In genomic region chr17:416293-417206, GRCh38 we compare ENCODE assay signal across 8 cellular contexts. TPM values are rescaled to one million over a fixed set of nuclear protein-coding genes. Genes with fewer than 3 reads are reported as not detected.
DNase-seq lines count a peak whose midpoint lies in the region; ATAC-seq lines count a peak whose summit lies in the region.

No MANE protein-coding gene starts in this region.

- peak overlapping the region; percentile 97 to 99 for H3K27ac Mint-ChIP-seq in natural killer cell treated with Interleukin-12 subunit alpha and Interleukin-12 subunit beta and Interleukin-15 and Interleukin-18, amount 100 ng/mL, for 72 hours

- no peaks in the 10 kb centered on the region for H3K9me3 Mint-ChIP-seq in natural killer cell treated with Interleukin-12 subunit alpha and Interleukin-12 subunit beta and Interleukin-15 and Interleukin-18, amount 100 ng/mL, for 72 hours

- peak; percentile 72 for DNase-seq in activated CD8-positive, alpha-beta memory T cell treated with anti-CD3 and anti-CD28 coated beads, Interleukin-2, amount 50 U/mL, for 48 hours
- peak; percentile 77 for DNase-seq in natural killer cell treated with Interleukin-12 subunit alpha and Interleukin-12 subunit beta and Interleukin-15 and Interleukin-18, amount 100 ng/mL, for 72 hours (ENCODE audit: low spot score)
- DNase-seq in NCI-H446 (lab: John Stamatoyannopoulos, UW): no peak
- no peak for DNase-seq in NCI-H69 (lab: John Stamatoyannopoulos, UW)
- DNase-seq in NCI-H2081 (lab: John Stamatoyannopoulos, UW): no peak

- H3K4me1 Mint-ChIP-seq in natural killer cell treated with Interleukin-12 subunit alpha and Interleukin-12 subunit beta and Interleukin-15 and Interleukin-18, amount 100 ng/mL, for 72 hours (ENCODE audit: low read depth in 2 of 2): peaks cover 68 to 76% of the 10 kb centered on the region in 2 donors

- no peaks in the 10 kb centered on the region for H3K27me3 Mint-ChIP-seq in natural killer cell treated with Interleukin-12 subunit alpha and Interleukin-12 subunit beta and Interleukin-15 and Interleukin-18, amount 100 ng/mL, for 72 hours

- ATAC-seq in GM18858 (IDR thresholded peaks at IDR 0.05; ENCODE audit: unreplicated experiment) (peak; percentile 43), HG03045 (IDR thresholded peaks at IDR 0.05; ENCODE audit: unreplicated experiment) (peak; percentile 55), HG02571 (IDR thresholded peaks at IDR 0.05; ENCODE audit: unreplicated experiment) (no peak)
- ATAC-seq in natural killer cell treated with Interleukin-12 subunit alpha and Interleukin-12 subunit beta and Interleukin-15 and Interleukin-18, amount 100 ng/mL, for 72 hours: peak; percentile 86 to 88

- H3K4me3 Mint-ChIP-seq in natural killer cell treated with Interleukin-12 subunit alpha and Interleukin-12 subunit beta and Interleukin-15 and Interleukin-18, amount 100 ng/mL, for 72 hours: peak overlapping the region; percentile 91

- peaks cover 13% of the 10 kb centered on the region for H3K36me3 Mint-ChIP-seq in natural killer cell treated with Interleukin-12 subunit alpha and Interleukin-12 subunit beta and Interleukin-15 and Interleukin-18, amount 100 ng/mL, for 72 hours

RNA-seq across cellular contexts. Expression of gene RFLNB, which starts 29.2 kb away (rescaled TPM):
- total RNA-seq in natural killer cell treated with Interleukin-12 subunit alpha and Interleukin-12 subunit beta and Interleukin-15 and Interleukin-18, amount 100 ng/mL, for 72 hours: 100 to 1,000 TPM; 122 to 192 TPM

Comparison
In these comparisons a context has a peak if more than half of its experiments do, and no peak if none do; other contexts are left out.
1. DNase-seq: peak in activated CD8-positive, alpha-beta memory T cell treated with anti-CD3 and anti-CD28 coated beads, Interleukin-2, amount 50 U/mL, for 48 hours (single experiment) and natural killer cell treated with Interleukin-12 subunit alpha and Interleukin-12 subunit beta and Interleukin-15 and Interleukin-18, amount 100 ng/mL, for 72 hours (single experiment); none in NCI-H446 (0 of 2), NCI-H69 (single experiment) and NCI-H2081 (0 of 2).